ENCODE assay signal across 1 cellular context in genomic region chr1:32291145-32291707, GRCh38.
A peak's percentile ranks its signal among the peaks of the same experiment; 100 is the strongest.
TF ChIP-seq lines count a peak whose summit lies in the region.

No MANE protein-coding gene starts in this region.

TF ChIP-seq in K562, 482 proteins besides CTCF, POLR2A, EP300 and RAD21 (continued from another document and continues in another):
- TF ChIP-seq, protein P1, sequence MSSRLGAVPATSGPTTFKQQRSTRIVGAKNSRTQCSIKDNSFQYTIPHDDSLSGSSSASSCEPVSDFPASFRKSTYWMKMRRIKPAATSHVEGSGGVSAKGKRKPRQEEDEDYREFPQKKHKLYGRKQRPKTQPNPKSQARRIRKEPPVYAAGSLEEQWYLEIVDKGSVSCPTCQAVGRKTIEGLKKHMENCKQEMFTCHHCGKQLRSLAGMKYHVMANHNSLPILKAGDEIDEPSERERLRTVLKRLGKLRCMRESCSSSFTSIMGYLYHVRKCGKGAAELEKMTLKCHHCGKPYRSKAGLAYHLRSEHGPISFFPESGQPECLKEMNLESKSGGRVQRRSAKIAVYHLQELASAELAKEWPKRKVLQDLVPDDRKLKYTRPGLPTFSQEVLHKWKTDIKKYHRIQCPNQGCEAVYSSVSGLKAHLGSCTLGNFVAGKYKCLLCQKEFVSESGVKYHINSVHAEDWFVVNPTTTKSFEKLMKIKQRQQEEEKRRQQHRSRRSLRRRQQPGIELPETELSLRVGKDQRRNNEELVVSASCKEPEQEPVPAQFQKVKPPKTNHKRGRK (tag; IDR thresholded peaks at IDR 0.05): peak; percentile 24; the same call in 1 of the 2 replicates
- TF ChIP-seq, protein P2, sequence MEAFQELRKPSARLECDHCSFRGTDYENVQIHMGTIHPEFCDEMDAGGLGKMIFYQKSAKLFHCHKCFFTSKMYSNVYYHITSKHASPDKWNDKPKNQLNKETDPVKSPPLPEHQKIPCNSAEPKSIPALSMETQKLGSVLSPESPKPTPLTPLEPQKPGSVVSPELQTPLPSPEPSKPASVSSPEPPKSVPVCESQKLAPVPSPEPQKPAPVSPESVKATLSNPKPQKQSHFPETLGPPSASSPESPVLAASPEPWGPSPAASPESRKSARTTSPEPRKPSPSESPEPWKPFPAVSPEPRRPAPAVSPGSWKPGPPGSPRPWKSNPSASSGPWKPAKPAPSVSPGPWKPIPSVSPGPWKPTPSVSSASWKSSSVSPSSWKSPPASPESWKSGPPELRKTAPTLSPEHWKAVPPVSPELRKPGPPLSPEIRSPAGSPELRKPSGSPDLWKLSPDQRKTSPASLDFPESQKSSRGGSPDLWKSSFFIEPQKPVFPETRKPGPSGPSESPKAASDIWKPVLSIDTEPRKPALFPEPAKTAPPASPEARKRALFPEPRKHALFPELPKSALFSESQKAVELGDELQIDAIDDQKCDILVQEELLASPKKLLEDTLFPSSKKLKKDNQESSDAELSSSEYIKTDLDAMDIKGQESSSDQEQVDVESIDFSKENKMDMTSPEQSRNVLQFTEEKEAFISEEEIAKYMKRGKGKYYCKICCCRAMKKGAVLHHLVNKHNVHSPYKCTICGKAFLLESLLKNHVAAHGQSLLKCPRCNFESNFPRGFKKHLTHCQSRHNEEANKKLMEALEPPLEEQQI (IDR thresholded peaks at IDR 0.05): no peak
- TF ChIP-seq ATF3 (IDR thresholded peaks at IDR 0.05) (peak; percentile 76), ATF3 (CRISPR knock-in tag; conservative IDR thresholded peaks at IDR 0.05) (no peak), TFAP4 (CRISPR knock-in tag; IDR thresholded peaks at IDR 0.05; ENCODE audit: borderline replicate concordance) (no peak), ZBTB2 (IDR thresholded peaks at IDR 0.05) (no peak), NR2F6 (CRISPR knock-in tag; IDR thresholded peaks at IDR 0.05) (peak; percentile 17; the same call in 1 of the 2 replicates), SMARCA4 (IDR thresholded peaks at IDR 0.05) (peak; percentile 59), ELF1 (tag; IDR thresholded peaks at IDR 0.05) (no peak), RBM39 (optimal IDR thresholded peaks at IDR 0.05; ENCODE audit: low read depth, low read length) (no peak), GTF2E2 (tag; IDR thresholded peaks at IDR 0.05) (peak; percentile 37; the same call in 1 of the 2 replicates), HOXB6 (CRISPR knock-in tag; IDR thresholded peaks at IDR 0.05; ENCODE audit: borderline replicate concordance) (0 out of 2 replicates have a peak, but pooled peaks have one; percentile 34), BMI1 (IDR thresholded peaks at IDR 0.05; ENCODE audit: low read length) (no peak), CREM (IDR thresholded peaks at IDR 0.05; ENCODE audit: low read depth) (no peak), DPF2 (IDR thresholded peaks at IDR 0.05) (peak; percentile 55; the same call in 1 of the 2 replicates), NONO (IDR thresholded peaks at IDR 0.05; ENCODE audit: low read depth in 2 of 2, low read length in 1 of 2) (no peak), MXI1 (IDR thresholded peaks at IDR 0.05; ENCODE audit: low read depth, low read length) (0 out of 2 replicates have a peak, but pooled peaks have one; percentile 48), RBM14 (IDR thresholded peaks at IDR 0.05; ENCODE audit: borderline replicate concordance, insufficient read depth, low read depth, low read length) (no peak), DMBX1 (CRISPR knock-in tag; IDR thresholded peaks at IDR 0.05; ENCODE audit: borderline replicate concordance) (no peak), MTA2 (IDR thresholded peaks at IDR 0.05; ENCODE audit: low read depth) (no peak), NEUROD1 (IDR thresholded peaks at IDR 0.05; ENCODE audit: borderline replicate concordance, low read depth, low read length, partially characterized antibody) (no peak), ATF2 (CRISPR knock-in tag; IDR thresholded peaks at IDR 0.05) (no peak), PHF21A (IDR thresholded peaks at IDR 0.05; ENCODE audit: borderline replicate concordance, low read depth) (no peak), THAP12 (CRISPR knock-in tag; IDR thresholded peaks at IDR 0.05) (no peak), GABPB2 (CRISPR knock-in tag; conservative IDR thresholded peaks at IDR 0.05) (no peak), HSF4 (CRISPR knock-in tag; IDR thresholded peaks at IDR 0.05; ENCODE audit: borderline replicate concordance) (no peak)
- TF ChIP-seq, protein P3, sequence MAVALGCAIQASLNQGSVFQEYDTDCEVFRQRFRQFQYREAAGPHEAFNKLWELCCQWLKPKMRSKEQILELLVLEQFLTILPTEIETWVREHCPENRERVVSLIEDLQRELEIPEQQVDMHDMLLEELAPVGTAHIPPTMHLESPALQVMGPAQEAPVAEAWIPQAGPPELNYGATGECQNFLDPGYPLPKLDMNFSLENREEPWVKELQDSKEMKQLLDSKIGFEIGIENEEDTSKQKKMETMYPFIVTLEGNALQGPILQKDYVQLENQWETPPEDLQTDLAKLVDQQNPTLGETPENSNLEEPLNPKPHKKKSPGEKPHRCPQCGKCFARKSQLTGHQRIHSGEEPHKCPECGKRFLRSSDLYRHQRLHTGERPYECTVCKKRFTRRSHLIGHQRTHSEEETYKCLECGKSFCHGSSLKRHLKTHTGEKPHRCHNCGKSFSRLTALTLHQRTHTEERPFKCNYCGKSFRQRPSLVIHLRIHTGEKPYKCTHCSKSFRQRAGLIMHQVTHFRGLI (CRISPR knock-in tag; IDR thresholded peaks at IDR 0.05): no peak
- TF ChIP-seq, protein P4, sequence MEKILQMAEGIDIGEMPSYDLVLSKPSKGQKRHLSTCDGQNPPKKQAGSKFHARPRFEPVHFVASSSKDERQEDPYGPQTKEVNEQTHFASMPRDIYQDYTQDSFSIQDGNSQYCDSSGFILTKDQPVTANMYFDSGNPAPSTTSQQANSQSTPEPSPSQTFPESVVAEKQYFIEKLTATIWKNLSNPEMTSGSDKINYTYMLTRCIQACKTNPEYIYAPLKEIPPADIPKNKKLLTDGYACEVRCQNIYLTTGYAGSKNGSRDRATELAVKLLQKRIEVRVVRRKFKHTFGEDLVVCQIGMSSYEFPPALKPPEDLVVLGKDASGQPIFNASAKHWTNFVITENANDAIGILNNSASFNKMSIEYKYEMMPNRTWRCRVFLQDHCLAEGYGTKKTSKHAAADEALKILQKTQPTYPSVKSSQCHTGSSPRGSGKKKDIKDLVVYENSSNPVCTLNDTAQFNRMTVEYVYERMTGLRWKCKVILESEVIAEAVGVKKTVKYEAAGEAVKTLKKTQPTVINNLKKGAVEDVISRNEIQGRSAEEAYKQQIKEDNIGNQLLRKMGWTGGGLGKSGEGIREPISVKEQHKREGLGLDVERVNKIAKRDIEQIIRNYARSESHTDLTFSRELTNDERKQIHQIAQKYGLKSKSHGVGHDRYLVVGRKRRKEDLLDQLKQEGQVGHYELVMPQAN (IDR thresholded peaks at IDR 0.05; ENCODE audit: borderline replicate concordance): 0 out of 2 replicates have a peak, but pooled peaks have one; percentile 8
- TF ChIP-seq, protein P5, sequence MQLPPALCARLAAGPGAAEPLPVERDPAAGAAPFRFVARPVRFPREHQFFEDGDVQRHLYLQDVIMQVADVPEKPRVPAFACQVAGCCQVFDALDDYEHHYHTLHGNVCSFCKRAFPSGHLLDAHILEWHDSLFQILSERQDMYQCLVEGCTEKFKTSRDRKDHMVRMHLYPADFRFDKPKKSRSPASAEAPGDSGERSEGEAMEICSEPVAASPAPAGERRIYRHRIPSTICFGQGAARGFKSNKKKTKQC (CRISPR knock-in tag; IDR thresholded peaks at IDR 0.05): no peak
- TF ChIP-seq, protein P6, sequence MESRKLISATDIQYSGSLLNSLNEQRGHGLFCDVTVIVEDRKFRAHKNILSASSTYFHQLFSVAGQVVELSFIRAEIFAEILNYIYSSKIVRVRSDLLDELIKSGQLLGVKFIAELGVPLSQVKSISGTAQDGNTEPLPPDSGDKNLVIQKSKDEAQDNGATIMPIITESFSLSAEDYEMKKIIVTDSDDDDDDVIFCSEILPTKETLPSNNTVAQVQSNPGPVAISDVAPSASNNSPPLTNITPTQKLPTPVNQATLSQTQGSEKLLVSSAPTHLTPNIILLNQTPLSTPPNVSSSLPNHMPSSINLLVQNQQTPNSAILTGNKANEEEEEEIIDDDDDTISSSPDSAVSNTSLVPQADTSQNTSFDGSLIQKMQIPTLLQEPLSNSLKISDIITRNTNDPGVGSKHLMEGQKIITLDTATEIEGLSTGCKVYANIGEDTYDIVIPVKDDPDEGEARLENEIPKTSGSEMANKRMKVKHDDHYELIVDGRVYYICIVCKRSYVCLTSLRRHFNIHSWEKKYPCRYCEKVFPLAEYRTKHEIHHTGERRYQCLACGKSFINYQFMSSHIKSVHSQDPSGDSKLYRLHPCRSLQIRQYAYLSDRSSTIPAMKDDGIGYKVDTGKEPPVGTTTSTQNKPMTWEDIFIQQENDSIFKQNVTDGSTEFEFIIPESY (CRISPR knock-in tag; IDR thresholded peaks at IDR 0.05): no peak
- TF ChIP-seq, protein P7, sequence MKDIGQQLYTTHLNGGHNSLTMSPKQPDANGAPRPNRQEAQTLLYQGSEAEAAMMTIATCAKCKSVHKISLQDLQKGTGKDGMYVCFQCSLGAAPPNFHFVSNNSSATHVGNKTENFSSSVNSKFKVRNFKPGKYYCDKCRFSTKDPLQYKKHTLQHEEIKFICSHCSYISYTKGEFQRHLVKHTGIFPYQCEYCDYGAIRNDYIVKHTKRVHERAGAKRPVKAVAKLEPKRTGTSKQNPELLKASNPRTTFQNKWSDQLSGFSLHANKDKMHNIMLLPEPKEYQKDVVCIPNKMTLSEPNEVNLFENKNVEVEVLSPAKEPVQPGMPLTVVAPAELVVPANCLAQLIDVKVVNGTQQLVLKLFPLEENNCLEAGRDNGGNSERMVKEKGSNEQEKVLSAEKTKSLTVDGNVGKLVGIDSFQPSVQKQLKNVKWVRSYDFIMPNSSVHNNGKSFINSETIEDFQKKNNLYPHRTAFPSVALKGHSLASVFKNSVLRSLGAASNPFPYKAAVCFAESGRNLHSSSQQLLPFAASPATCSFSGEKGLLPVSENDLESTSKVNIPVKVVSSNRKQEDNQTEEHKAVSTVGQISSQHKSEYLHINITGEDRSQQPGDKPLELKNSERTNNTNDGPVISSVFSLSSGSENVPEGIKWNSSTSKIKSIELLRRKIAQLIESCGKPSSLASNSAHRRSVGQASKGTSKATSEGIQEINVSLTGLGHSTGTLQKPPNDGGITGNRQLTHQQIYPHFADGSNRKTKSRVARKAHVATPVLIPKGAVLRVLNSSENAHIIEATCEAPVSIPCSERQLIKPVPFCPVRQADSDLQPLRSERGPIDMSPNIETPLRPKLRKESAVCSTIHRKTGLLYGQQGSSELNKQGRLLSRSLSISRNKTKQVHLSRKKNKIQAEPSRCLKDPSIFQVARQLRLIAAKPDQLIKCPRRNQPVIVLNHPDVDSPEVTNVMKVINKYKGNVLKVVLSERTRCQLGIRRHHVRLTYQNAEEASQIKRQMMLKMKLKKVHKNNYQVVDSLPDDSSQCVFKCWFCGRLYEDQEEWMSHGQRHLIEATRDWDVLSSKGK (CRISPR knock-in tag; IDR thresholded peaks at IDR 0.05): no peak
